In genomic region chr6:42251911-42252637, GRCh38 we compare ENCODE assay signal across 9 cellular contexts. TPM values are rescaled to one million over a fixed set of nuclear protein-coding genes. Genes with fewer than 3 reads are reported as not detected.
A peak's percentile ranks its signal among the peaks of the same experiment; 100 is the strongest.
DNase-seq lines count a peak whose midpoint lies in the region; ATAC-seq and TF ChIP-seq lines count a peak whose summit lies in the region.
"Had no signal": no experiment of that assay in that cellular context is flagged by ENCODE, and none has a peak within 500 bp of the region (broad histone marks: within the 10 kb centered on the region; RNA-seq: fewer than 3 reads in every experiment).

No MANE protein-coding gene starts in this region.

- no peak for TF ChIP-seq POLR2A in spleen (IDR thresholded peaks at IDR 0.05)

- peaks cover 7 to 57% (median 28%) of the 10 kb centered on the region in 6 donors for H3K4me1 ChIP-seq in spleen
- H3K4me1 ChIP-seq: HAP-1 had no signal

- WGBS in spleen, 5 donors = 28 to 42% (median 34%) methylated on average over 9 of the region's 9 CpGs

- no peak overlapping the region for H3K4me3 ChIP-seq in spleen
- H3K4me3 ChIP-seq: HAP-1, SJSA1 had no signal

- intact Hi-C loops in Right ventricle myocardium inferior (cut with DNase I) = no loop called here
- intact Hi-C loops in spleen (cut with DNase I; ENCODE audit: low total_unique reads) = no loop called here

- ATAC-seq in Right ventricle myocardium inferior = peak; percentile 86
- no peak for ATAC-seq in GM18909 (IDR thresholded peaks at IDR 0.05; ENCODE audit: poor library complexity, unreplicated experiment)

- no peaks in the 10 kb centered on the region for H3K27me3 ChIP-seq in spleen (replicated peaks in 1 of 7)
- H3K27me3 ChIP-seq: SJSA1 had no signal

- peak overlapping the region in 7 of 8 donors; percentile 24 to 63 (median 52) for H3K27ac ChIP-seq in spleen
- H3K27ac ChIP-seq: SJSA1 had no signal

- DNase-seq in HT-29 (ENCODE audit: low spot score) (peak; percentile 80), SHP77 (lab: John Stamatoyannopoulos, UW) (peak; percentile 31 to 33), Right ventricle myocardium inferior (ENCODE audit: missing footprints) (peak; percentile 76), spleen (no peak), middle frontal gyrus (ENCODE audit: extremely low spot score, low spot score) (no peak)
- DNase-seq in activated T-cell treated with anti-CD3 and anti-CD28 coated beads, Interleukin-2, amount 50 U/mL, for 1 hour = no peak

- no peak for TF ChIP-seq CTCF in spleen (IDR thresholded peaks at IDR 0.05 in 8 of 11, conservative IDR thresholded peaks at IDR 0.05 in 3 of 11)

- peaks cover 0 to 92% (median 18%) of the 10 kb centered on the region in 6 donors for H3K36me3 ChIP-seq in spleen

- no peaks in the 10 kb centered on the region for H3K9me3 ChIP-seq in spleen
- H3K9me3 ChIP-seq: HAP-1, SJSA1 had no signal

RNA-seq across cellular contexts. Expression of gene MRPS10, which starts 34.4 kb away (rescaled TPM):
- total RNA-seq in HT-29 (2014; rRNA removed; shearing (Covaris generic)) = 24.2 and 24.7 TPM in 2 replicates
- total RNA-seq in Right ventricle myocardium inferior (62.3 TPM), spleen (10 to 100 TPM; 25.1 to 32.3 (median 27.7) TPM)
- 10 to 100 TPM; 17.2 to 26.1 (median 18.0) TPM for polyA plus RNA-seq in spleen

RNA-seq across cellular contexts. Expression of gene GUCA1B, which starts 57.3 kb away (rescaled TPM):
- 0.08 TPM in 1 of 2 replicates, not detected in the other for total RNA-seq in HT-29 (2014; rRNA removed; shearing (Covaris generic))
- total RNA-seq in Right ventricle myocardium inferior (1.2 TPM), spleen (1 to 10 TPM; 1.2 to 2.6 (median 1.9) TPM)
- polyA plus RNA-seq in spleen = under 1 TPM; 0.70 to 0.87 (median 0.83) TPM
- total RNA-seq: SJSA1 had no signal

Comparison
In these comparisons a context has a peak if more than half of its experiments do, and no peak if none do; other contexts are left out.
1. DNase-seq: peak in HT-29 (single experiment), SHP77 (2 of 2) and Right ventricle myocardium inferior (single experiment); none in spleen (single experiment), middle frontal gyrus (single experiment) and activated T-cell treated with anti-CD3 and anti-CD28 coated beads, Interleukin-2, amount 50 U/mL, for 1 hour (single experiment).